8 cellular contexts compared by ENCODE assay signal in genomic region chr19:48492925-48493717, GRCh38. TPM values are rescaled to one million over a fixed set of nuclear protein-coding genes. Genes with fewer than 3 reads are reported as not detected.
DNase-seq lines count a peak whose midpoint lies in the region; ATAC-seq, FAIRE-seq and TF ChIP-seq lines count a peak whose summit lies in the region.

No MANE protein-coding gene starts in this region.

- TF ChIP-seq CTCF in BE2C (IDR thresholded peaks at IDR 0.05; ENCODE audit: low read depth, low read length) (no peak), endothelial cell of umbilical vein (IDR thresholded peaks at IDR 0.05; ENCODE audit: extremely low read depth in 1 of 2, insufficient read depth in 1 of 2, low read depth in 1 of 2, low read length in 2 of 2) (no peak), mesothelial cell of epicardium (IDR thresholded peaks at IDR 0.05; ENCODE audit: unreplicated experiment) (no peak)

- peaks cover 7% of the 10 kb centered on the region for H3K27me3 Mint-ChIP-seq in mesothelial cell of epicardium (ENCODE audit: low read depth)

- BruUV-seq in endothelial cell of umbilical vein (replicated peaks; lab: Mats Ljungman, UMichigan) = no TSS peak

- CTCF ChIA-PET in endothelial cell of umbilical vein (lab: Charles Lee) = interaction anchor here (0.8 to 1.6 kb wide), 7 partner anchors 13 to 159 kb away, joined by 3 to 17 read pairs (median 6); partner anchors contain the start of gene KDELR1

- peak overlapping the region; percentile 71 for H3K4me2 ChIP-seq in endothelial cell of umbilical vein (ENCODE audit: insufficient read depth, low read length)

- H3K4me3 ChIP-seq in BE2C (ENCODE audit: low read depth, low read length) (peak overlapping the region; percentile 41), endothelial cell of umbilical vein (replicated peaks in 1 of 3; ENCODE audit: insufficient read depth in 1 of 3, low read depth in 1 of 3, low read length in 3 of 3) (peak overlapping the region; percentile 57 to 69 (median 62))

- H3K27ac ChIP-seq in endothelial cell of umbilical vein (ENCODE audit: insufficient read depth, low read depth, low read length) = no peak overlapping the region

- intact Hi-C loops in endothelial cell of umbilical vein (cut with micrococcal nuclease) = loop anchor here (2.0 kb wide), 1 partner anchor 24 kb away; the partner anchor contains the start of gene CYTH2

- H3K36me3 ChIP-seq in BE2C (no peaks in the 10 kb centered on the region), endothelial cell of umbilical vein (ENCODE audit: control insufficient read depth in 2 of 2, extremely low read depth in 1 of 2, insufficient read depth in 2 of 2, low read length in 2 of 2) (no peaks in the 10 kb centered on the region)

- H4K20me1 ChIP-seq in endothelial cell of umbilical vein (replicated peaks; ENCODE audit: control insufficient read depth, extremely low read depth, insufficient read depth, low read length) = no peaks in the 10 kb centered on the region

- H3K36me3 Mint-ChIP-seq in mesothelial cell of epicardium = no peaks in the 10 kb centered on the region

- H2AFZ ChIP-seq in endothelial cell of umbilical vein (ENCODE audit: low read depth, low read length) = peak overlapping the region; percentile 100

- DNase-seq in BE2C (peak; percentile 99), GM19240 (ENCODE audit: insufficient read length, low spot score) (peak; percentile 94), NOMO-1 treated with DMSO at 0.1 percent for 48 hours (lab: John Stamatoyannopoulos, UW; ENCODE audit: unreplicated experiment) (peak; percentile 98), endothelial cell of umbilical vein (ENCODE audit: low read depth, low spot score) (peak; percentile 97), mesothelial cell of epicardium (ENCODE audit: low spot score in 2 of 2, unreplicated experiment in 2 of 2) (peak; percentile 86 to 93)
- DNase-seq in activated CD8-positive, alpha-beta memory T cell treated with anti-CD3 and anti-CD28 coated beads, Interleukin-2, amount 50 U/mL, for 1 hour (ENCODE audit: extremely low read depth) = peak; percentile 56
- peak; percentile 52 to 67 for DNase-seq in stimulated activated CD8-positive, alpha-beta memory T cell treated with anti-CD3 and anti-CD28 coated beads, Interleukin-2, amount 100 ng/mL, for 1 hour (ENCODE audit: low read depth in 2 of 2)

- peak overlapping the region; percentile 75 for H3K4me3 Mint-ChIP-seq in mesothelial cell of epicardium

- peak overlapping the region; percentile 68 for H3K9ac ChIP-seq in endothelial cell of umbilical vein (replicated peaks; ENCODE audit: extremely low read depth, insufficient read depth, low read length)

- H3K27ac Mint-ChIP-seq in mesothelial cell of epicardium = peak overlapping the region; percentile 78

- H3K9me3 ChIP-seq in BE2C (no peaks in the 10 kb centered on the region), endothelial cell of umbilical vein (replicated peaks; ENCODE audit: control insufficient read depth, insufficient read depth, low read length) (no peaks in the 10 kb centered on the region)

- H3K79me2 ChIP-seq in endothelial cell of umbilical vein (ENCODE audit: control insufficient read depth, insufficient read depth, low read length) = no peaks in the 10 kb centered on the region

- FAIRE-seq in endothelial cell of umbilical vein (lab: Jason Lieb, UNC) = peak; percentile 95

- H3K27me3 ChIP-seq in BE2C = peaks cover 45% of the 10 kb centered on the region
- H3K27me3 ChIP-seq in endothelial cell of umbilical vein (ENCODE audit: control insufficient read depth in 2 of 2, insufficient read depth in 2 of 2, low read length in 2 of 2) = peaks cover 3 to 11% of the 10 kb centered on the region in 2 experiments

- H3K9me3 Mint-ChIP-seq in mesothelial cell of epicardium = no peaks in the 10 kb centered on the region

- peak; percentile 54 for ATAC-seq in HG03442 (IDR thresholded peaks at IDR 0.05; ENCODE audit: unreplicated experiment)

- peak; percentile 73 for TF ChIP-seq POLR2A in endothelial cell of umbilical vein (IDR thresholded peaks at IDR 0.05; ENCODE audit: low read depth, low read length)

- dilution Hi-C loops in endothelial cell of umbilical vein (cut with MboI; ENCODE audit: extremely low pct_ligation_motif_present, low sequenced_read_pairs) = no loop called here

- H3K4me1 Mint-ChIP-seq in mesothelial cell of epicardium = peaks cover 38% of the 10 kb centered on the region

- no peaks in the 10 kb centered on the region for H3K9me1 ChIP-seq in endothelial cell of umbilical vein (replicated peaks; ENCODE audit: control insufficient read depth, extremely low read depth, insufficient read depth, low read length)

- H3K4me1 ChIP-seq in BE2C = 0 out of 2 replicates have a peak, but pooled peaks cover 2% of the 10 kb centered on the region
- H3K4me1 ChIP-seq in endothelial cell of umbilical vein (ENCODE audit: control insufficient read depth, extremely low read depth, insufficient read depth, low read length) = peaks cover 16% of the 10 kb centered on the region

- POLR2A ChIA-PET in endothelial cell of umbilical vein (lab: Charles Lee) = interaction anchor here (0.7 to 1.5 kb wide), 5 partner anchors 17 to 172 kb away, joined by 3 to 5 read pairs (median 3); partner anchors contain the start of gene SPHK2

TF ChIP-seq in endothelial cell of umbilical vein, 7 proteins besides CTCF, POLR2A, EP300 and RAD21:
- TF ChIP-seq EZH2 (IDR thresholded peaks at IDR 0.05; ENCODE audit: borderline replicate concordance, low read depth, low read length, severe bottlenecking) = no peak
- peak; percentile 66 for TF ChIP-seq POLR2AphosphoS5 (IDR thresholded peaks at IDR 0.05; ENCODE audit: insufficient read depth, low read depth, low read length)

RNA-seq across cellular contexts. Expression of gene LMTK3, which starts 18.5 kb away (rescaled TPM):
- 6.4 TPM for polyA plus RNA-seq in BE2C (2012; ENCODE audit: insufficient read depth, insufficient read length, low read depth)
- total RNA-seq in endothelial cell of umbilical vein = 0.11 TPM in 1 of 2 replicates, not detected in the other
- 0.05 and 0.14 TPM in 2 replicates for polyA plus RNA-seq in endothelial cell of umbilical vein
- polyA plus RNA-seq in endothelial cell of umbilical vein (2011; cell fraction: cytosol; rRNA removed) = 0.01 TPM in 1 of 2 replicates, not detected in the other
- 0.04 TPM in 1 of 2 replicates, not detected in the other for polyA plus RNA-seq in endothelial cell of umbilical vein (2011; cell fraction: nucleus; rRNA removed)
- 0.16 and 0.35 TPM in 2 replicates for polyA plus RNA-seq in endothelial cell of umbilical vein (2012)
- polyA minus RNA-seq in endothelial cell of umbilical vein = not detected in 2 replicates
- 0.51 TPM for polyA minus RNA-seq in endothelial cell of umbilical vein (2011; cell fraction: cytosol; rRNA and poly(A)+ RNA removed)
- polyA minus RNA-seq in endothelial cell of umbilical vein (2011; cell fraction: nucleus; rRNA and poly(A)+ RNA removed) = 0.24 TPM in 1 of 2 replicates, not detected in the other
- total RNA-seq in mesothelial cell of epicardium = 19.4 to 21.3 TPM (median 20.4 TPM) in 3 replicates

RNA-seq across cellular contexts. Expression of gene CYTH2, which starts 24.0 kb away (rescaled TPM):
- 97.8 TPM for polyA plus RNA-seq in BE2C (2012; ENCODE audit: insufficient read depth, insufficient read length, low read depth)
- total RNA-seq in endothelial cell of umbilical vein (119 and 125 TPM in 2 replicates), mesothelial cell of epicardium (184 to 196 TPM (median 190 TPM) in 3 replicates)
- 98.4 and 98.6 TPM in 2 replicates for polyA plus RNA-seq in endothelial cell of umbilical vein
- 91.8 and 108 TPM in 2 replicates for polyA plus RNA-seq in endothelial cell of umbilical vein (2011; cell fraction: cytosol; rRNA removed)
- polyA plus RNA-seq in endothelial cell of umbilical vein (2011; cell fraction: nucleus; rRNA removed) = 309 and 317 TPM in 2 replicates
- 61.0 and 67.4 TPM in 2 replicates for polyA plus RNA-seq in endothelial cell of umbilical vein (2012)
- 85.6 and 95.7 TPM in 2 replicates for polyA minus RNA-seq in endothelial cell of umbilical vein
- 14.1 TPM for polyA minus RNA-seq in endothelial cell of umbilical vein (2011; cell fraction: cytosol; rRNA and poly(A)+ RNA removed)
- 109 and 123 TPM in 2 replicates for polyA minus RNA-seq in endothelial cell of umbilical vein (2011; cell fraction: nucleus; rRNA and poly(A)+ RNA removed)

RNA-seq across cellular contexts. Expression of gene KCNJ14, which starts 37.7 kb away (rescaled TPM):
- 4.9 TPM for polyA plus RNA-seq in BE2C (2012; ENCODE audit: insufficient read depth, insufficient read length, low read depth)
- total RNA-seq in endothelial cell of umbilical vein = 0.92 and 1.4 TPM in 2 replicates
- polyA plus RNA-seq in endothelial cell of umbilical vein = 0.26 and 0.32 TPM in 2 replicates
- polyA plus RNA-seq in endothelial cell of umbilical vein (2011; cell fraction: cytosol; rRNA removed) = 0.20 and 0.22 TPM in 2 replicates
- 1.5 and 1.7 TPM in 2 replicates for polyA plus RNA-seq in endothelial cell of umbilical vein (2011; cell fraction: nucleus; rRNA removed)
- polyA plus RNA-seq in endothelial cell of umbilical vein (2012) = 0.27 and 0.33 TPM in 2 replicates
- polyA minus RNA-seq in endothelial cell of umbilical vein = 0.62 and 0.80 TPM in 2 replicates
- polyA minus RNA-seq in endothelial cell of umbilical vein (2011; cell fraction: cytosol; rRNA and poly(A)+ RNA removed) = 1.7 TPM
- polyA minus RNA-seq in endothelial cell of umbilical vein (2011; cell fraction: nucleus; rRNA and poly(A)+ RNA removed) = 1.3 and 1.7 TPM in 2 replicates
- total RNA-seq in mesothelial cell of epicardium = 2.7 to 2.8 TPM (median 2.8 TPM) in 3 replicates

RNA-seq across cellular contexts. Expression of gene GRWD1, which starts 47.3 kb away (rescaled TPM):
- polyA plus RNA-seq in BE2C (2012; ENCODE audit: insufficient read depth, insufficient read length, low read depth) = 82.6 TPM
- total RNA-seq in endothelial cell of umbilical vein = 52.7 and 52.8 TPM in 2 replicates
- 26.3 and 26.8 TPM in 2 replicates for polyA plus RNA-seq in endothelial cell of umbilical vein
- 24.3 and 29.0 TPM in 2 replicates for polyA plus RNA-seq in endothelial cell of umbilical vein (2011; cell fraction: cytosol; rRNA removed)
- polyA plus RNA-seq in endothelial cell of umbilical vein (2011; cell fraction: nucleus; rRNA removed) = 18.1 and 25.8 TPM in 2 replicates
- polyA plus RNA-seq in endothelial cell of umbilical vein (2012) = 30.6 and 31.3 TPM in 2 replicates
- 12.5 and 21.5 TPM in 2 replicates for polyA minus RNA-seq in endothelial cell of umbilical vein
- polyA minus RNA-seq in endothelial cell of umbilical vein (2011; cell fraction: cytosol; rRNA and poly(A)+ RNA removed) = 36.8 TPM
- 9.3 and 11.5 TPM in 2 replicates for polyA minus RNA-seq in endothelial cell of umbilical vein (2011; cell fraction: nucleus; rRNA and poly(A)+ RNA removed)
- total RNA-seq in mesothelial cell of epicardium = 34.0 to 36.5 TPM (median 36.2 TPM) in 3 replicates

RNA-seq across cellular contexts. Expression of gene SULT2B1, which starts 58.9 kb away (rescaled TPM):
- not detected for polyA plus RNA-seq in BE2C (2012; ENCODE audit: insufficient read depth, insufficient read length, low read depth)
- total RNA-seq in endothelial cell of umbilical vein (not detected in 2 replicates), mesothelial cell of epicardium (0.64 to 0.79 TPM (median 0.74 TPM) in 3 replicates)
- not detected in 2 replicates for polyA plus RNA-seq in endothelial cell of umbilical vein
- polyA plus RNA-seq in endothelial cell of umbilical vein (2011; cell fraction: cytosol; rRNA removed) = not detected in 2 replicates
- polyA plus RNA-seq in endothelial cell of umbilical vein (2011; cell fraction: nucleus; rRNA removed) = not detected in 2 replicates
- polyA plus RNA-seq in endothelial cell of umbilical vein (2012) = 0.19 and 0.20 TPM in 2 replicates
- not detected in 2 replicates for polyA minus RNA-seq in endothelial cell of umbilical vein
- polyA minus RNA-seq in endothelial cell of umbilical vein (2011; cell fraction: cytosol; rRNA and poly(A)+ RNA removed) = not detected
- polyA minus RNA-seq in endothelial cell of umbilical vein (2011; cell fraction: nucleus; rRNA and poly(A)+ RNA removed) = not detected in 2 replicates

Comparison
In these comparisons a context has a peak if more than half of its experiments do, and no peak if none do; other contexts are left out.
1. RNA of gene LMTK3, which starts 18.5 kb away (total RNA-seq): 19.4 to 21.3 TPM in mesothelial cell of epicardium; 0.11 TPM in endothelial cell of umbilical vein; every median in the first group is over 10 times any median in the second.
2. Peak in every context shown above with its lines, with median percentiles within 50 percentile points of each other: DNase-seq.